ENCODE assay signal across 1 cellular context in genomic region chr2:69217333-69218080, GRCh38.
TF ChIP-seq lines count a peak whose summit lies in the region.

No MANE protein-coding gene starts in this region.

TF ChIP-seq in HepG2, 621 proteins besides CTCF, POLR2A, EP300 and RAD21 (continued from another document):
- TF ChIP-seq ETS1 (CRISPR knock-in tag; IDR thresholded peaks at IDR 0.05) (no peak), FOXA3 (CRISPR knock-in tag; IDR thresholded peaks at IDR 0.05) (no peak), ZNF800 (CRISPR knock-in tag; IDR thresholded peaks at IDR 0.05) (no peak), MAFF (IDR thresholded peaks at IDR 0.05; ENCODE audit: low read depth, low read length) (no peak), RFX1 (IDR thresholded peaks at IDR 0.05) (no peak), ATM (IDR thresholded peaks at IDR 0.05; ENCODE audit: borderline replicate concordance) (no peak)
TF ChIP-seq in HepG2: peak in this region for 29.
